In the genomic region with DNA sequence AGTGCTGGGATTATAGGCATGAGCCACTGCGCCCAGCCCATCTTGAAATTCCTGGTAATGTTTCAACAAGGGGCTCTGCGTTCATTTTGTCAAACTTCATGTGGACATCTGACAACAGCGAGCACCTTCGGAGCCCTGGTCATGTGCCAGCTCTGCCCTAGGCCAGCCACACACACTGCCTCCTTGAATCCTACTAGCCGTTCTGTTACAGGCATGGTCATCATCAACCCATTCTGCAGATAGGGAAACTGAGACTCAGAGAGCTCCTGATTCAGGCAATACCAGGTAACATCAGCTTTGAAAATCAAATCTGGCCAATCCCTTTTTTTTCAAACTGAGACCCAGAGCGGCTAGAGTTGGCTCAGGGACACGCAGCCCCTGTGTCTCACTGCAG, we compare ENCODE assay signal across 1 cellular context.
TF ChIP-seq lines count a peak whose summit lies in the region.

No MANE protein-coding gene starts in this region.

TF ChIP-seq in GM12878, 131 proteins besides CTCF, POLR2A, EP300 and RAD21:
- TF ChIP-seq NR2C2 (IDR thresholded peaks at IDR 0.05; ENCODE audit: borderline replicate concordance, control insufficient read depth, insufficient read length, low read depth) (no peak), SMARCA5 (IDR thresholded peaks at IDR 0.05) (peak; percentile 83), ZNF217 (IDR thresholded peaks at IDR 0.05) (0 out of 2 replicates have a peak, but pooled peaks have one; percentile 31)
